1 cellular context compared by ENCODE assay signal in the genomic region with DNA sequence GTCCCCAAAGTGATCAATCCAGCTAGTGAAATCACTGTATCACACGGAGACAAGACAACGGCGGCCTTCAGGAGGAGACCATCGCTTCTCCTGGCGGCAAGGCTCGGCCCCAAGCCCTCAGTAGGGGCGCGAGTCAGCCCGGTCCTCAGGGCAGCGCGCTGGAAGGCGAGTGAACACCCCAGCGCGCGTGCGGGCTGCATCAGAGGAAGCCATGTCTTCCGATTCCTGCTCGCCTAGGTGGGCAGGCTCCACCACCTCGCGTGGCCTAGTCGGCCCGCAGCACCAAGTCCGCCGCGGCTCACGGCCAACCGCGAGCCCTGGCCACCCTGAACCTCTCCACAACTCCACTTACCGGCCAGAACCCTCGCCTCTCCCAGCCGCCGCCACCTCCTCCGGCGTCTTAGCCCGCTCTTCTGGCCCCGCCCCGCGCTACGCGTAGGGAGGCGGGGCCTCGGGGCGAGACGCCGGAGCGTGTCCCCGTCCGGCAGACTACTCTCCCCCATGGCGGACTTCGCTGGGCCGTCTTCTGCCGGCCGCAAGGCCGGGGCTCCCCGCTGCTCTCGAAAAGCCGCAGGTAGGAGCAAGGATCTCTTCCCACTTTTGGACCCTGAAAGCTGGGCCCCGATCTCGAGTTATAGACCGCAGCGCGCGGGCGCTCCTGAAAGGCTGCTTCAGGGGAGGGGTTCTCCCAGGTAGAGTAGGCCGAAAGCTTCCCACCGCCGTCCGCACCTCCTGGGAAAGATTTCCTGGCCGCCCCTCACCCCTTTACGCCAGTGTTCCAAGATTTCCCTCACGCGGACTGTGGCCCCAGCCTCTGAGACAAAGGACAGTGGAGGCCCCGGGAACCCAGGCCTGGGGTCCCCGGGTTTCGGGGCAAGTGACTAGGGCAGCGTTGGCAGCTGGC.
TF ChIP-seq lines count a peak whose summit lies in the region.

A gene with protein sequence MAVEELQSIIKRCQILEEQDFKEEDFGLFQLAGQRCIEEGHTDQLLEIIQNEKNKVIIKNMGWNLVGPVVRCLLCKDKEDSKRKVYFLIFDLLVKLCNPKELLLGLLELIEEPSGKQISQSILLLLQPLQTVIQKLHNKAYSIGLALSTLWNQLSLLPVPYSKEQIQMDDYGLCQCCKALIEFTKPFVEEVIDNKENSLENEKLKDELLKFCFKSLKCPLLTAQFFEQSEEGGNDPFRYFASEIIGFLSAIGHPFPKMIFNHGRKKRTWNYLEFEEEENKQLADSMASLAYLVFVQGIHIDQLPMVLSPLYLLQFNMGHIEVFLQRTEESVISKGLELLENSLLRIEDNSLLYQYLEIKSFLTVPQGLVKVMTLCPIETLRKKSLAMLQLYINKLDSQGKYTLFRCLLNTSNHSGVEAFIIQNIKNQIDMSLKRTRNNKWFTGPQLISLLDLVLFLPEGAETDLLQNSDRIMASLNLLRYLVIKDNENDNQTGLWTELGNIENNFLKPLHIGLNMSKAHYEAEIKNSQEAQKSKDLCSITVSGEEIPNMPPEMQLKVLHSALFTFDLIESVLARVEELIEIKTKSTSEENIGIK (minus strand): TSS at position 415 of the 904 bp plus-strand sequence. CDS start 988 bp downstream, outside the sequence.
A gene (plus strand): TSS at position 487 of the 904 bp plus-strand sequence. CDS start 15 bp downstream, at position 502.

TF ChIP-seq in Ishikawa, 13 proteins besides CTCF, POLR2A, EP300 and RAD21 (continued from another document):
- TF ChIP-seq, protein P1, sequence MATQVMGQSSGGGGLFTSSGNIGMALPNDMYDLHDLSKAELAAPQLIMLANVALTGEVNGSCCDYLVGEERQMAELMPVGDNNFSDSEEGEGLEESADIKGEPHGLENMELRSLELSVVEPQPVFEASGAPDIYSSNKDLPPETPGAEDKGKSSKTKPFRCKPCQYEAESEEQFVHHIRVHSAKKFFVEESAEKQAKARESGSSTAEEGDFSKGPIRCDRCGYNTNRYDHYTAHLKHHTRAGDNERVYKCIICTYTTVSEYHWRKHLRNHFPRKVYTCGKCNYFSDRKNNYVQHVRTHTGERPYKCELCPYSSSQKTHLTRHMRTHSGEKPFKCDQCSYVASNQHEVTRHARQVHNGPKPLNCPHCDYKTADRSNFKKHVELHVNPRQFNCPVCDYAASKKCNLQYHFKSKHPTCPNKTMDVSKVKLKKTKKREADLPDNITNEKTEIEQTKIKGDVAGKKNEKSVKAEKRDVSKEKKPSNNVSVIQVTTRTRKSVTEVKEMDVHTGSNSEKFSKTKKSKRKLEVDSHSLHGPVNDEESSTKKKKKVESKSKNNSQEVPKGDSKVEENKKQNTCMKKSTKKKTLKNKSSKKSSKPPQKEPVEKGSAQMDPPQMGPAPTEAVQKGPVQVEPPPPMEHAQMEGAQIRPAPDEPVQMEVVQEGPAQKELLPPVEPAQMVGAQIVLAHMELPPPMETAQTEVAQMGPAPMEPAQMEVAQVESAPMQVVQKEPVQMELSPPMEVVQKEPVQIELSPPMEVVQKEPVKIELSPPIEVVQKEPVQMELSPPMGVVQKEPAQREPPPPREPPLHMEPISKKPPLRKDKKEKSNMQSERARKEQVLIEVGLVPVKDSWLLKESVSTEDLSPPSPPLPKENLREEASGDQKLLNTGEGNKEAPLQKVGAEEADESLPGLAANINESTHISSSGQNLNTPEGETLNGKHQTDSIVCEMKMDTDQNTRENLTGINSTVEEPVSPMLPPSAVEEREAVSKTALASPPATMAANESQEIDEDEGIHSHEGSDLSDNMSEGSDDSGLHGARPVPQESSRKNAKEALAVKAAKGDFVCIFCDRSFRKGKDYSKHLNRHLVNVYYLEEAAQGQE (IDR thresholded peaks at IDR 0.05; ENCODE audit: low read depth) = no peak
- TF ChIP-seq EGR1 (IDR thresholded peaks at IDR 0.05) (no peak), TCF12 (IDR thresholded peaks at IDR 0.05; ENCODE audit: low read depth) (no peak), TAF1 (IDR thresholded peaks at IDR 0.05; ENCODE audit: low read depth) (peak; percentile 92), NFIC (IDR thresholded peaks at IDR 0.05) (no peak), TEAD4 (IDR thresholded peaks at IDR 0.05) (peak; percentile 11; the same call in 1 of the 2 replicates), YY1 (IDR thresholded peaks at IDR 0.05; ENCODE audit: low read depth) (peak; percentile 81; the same call in 1 of the 2 replicates), ZBTB7A (IDR thresholded peaks at IDR 0.05; ENCODE audit: low read depth) (no peak), CEBPB (IDR thresholded peaks at IDR 0.05) (no peak)
- TF ChIP-seq, protein P2, sequence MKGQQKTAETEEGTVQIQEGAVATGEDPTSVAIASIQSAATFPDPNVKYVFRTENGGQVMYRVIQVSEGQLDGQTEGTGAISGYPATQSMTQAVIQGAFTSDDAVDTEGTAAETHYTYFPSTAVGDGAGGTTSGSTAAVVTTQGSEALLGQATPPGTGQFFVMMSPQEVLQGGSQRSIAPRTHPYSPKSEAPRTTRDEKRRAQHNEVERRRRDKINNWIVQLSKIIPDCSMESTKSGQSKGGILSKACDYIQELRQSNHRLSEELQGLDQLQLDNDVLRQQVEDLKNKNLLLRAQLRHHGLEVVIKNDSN (IDR thresholded peaks at IDR 0.05) = peak; percentile 40; the same call in 1 of the 2 replicates
- TF ChIP-seq, protein P3, sequence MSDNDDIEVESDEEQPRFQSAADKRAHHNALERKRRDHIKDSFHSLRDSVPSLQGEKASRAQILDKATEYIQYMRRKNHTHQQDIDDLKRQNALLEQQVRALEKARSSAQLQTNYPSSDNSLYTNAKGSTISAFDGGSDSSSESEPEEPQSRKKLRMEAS (IDR thresholded peaks at IDR 0.05) = peak; percentile 74
